ENCODE assay signal across 9 cellular contexts in the genomic region with DNA sequence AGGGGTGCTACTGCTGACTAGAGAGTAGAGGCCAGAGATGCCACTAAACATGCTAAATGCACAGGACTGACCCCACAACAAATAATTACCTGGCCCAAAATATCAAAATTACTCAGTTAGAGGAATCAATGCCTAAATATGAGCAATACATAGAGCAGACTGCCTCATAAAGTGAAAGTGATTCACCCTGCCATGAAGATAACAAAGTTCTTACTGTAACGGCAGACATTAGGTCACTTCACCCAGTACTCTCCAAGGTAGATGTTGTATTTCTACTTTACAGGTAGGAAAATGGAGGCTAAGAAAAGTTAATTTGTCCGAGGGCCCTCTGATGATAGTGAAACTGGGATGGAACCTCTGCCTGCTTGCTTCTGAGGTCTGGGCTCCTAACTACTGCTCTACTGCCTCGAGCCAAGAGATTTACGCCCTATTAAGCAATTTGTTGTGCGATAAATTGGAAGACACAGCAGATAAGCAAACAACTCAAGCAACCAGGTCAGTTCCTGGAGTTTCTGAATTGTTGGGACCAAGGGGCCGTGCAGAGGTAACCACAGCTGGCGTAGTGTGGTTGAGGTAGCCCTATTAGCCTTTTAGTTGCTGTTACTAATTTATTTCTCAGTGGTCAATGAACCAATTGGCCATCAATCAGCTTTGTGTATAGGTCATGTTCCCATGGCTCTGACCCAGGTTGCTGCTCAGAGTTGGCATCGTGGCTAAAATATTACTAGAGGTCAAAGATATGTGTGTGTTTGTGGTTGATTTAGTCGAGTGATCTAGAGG. TPM values are rescaled to one million over a fixed set of nuclear protein-coding genes. Genes with fewer than 3 reads are reported as not detected.
DNase-seq lines count a peak whose midpoint lies in the region; ATAC-seq and TF ChIP-seq lines count a peak whose summit lies in the region.
"Had no signal": no experiment of that assay in that cellular context is flagged by ENCODE, and none has a peak within 500 bp of the region (broad histone marks: within the 10 kb centered on the region; RNA-seq: fewer than 3 reads in every experiment).

No MANE protein-coding gene starts in this region.

- H3K4me1 ChIP-seq in endocrine pancreas (ENCODE audit: control insufficient read depth, insufficient read depth, low read length) (peaks cover 3% of the 10 kb centered on the region), colonic mucosa (no peaks in the 10 kb centered on the region)

- no peaks in the 10 kb centered on the region for H3K36me3 Mint-ChIP-seq in activated naive CD4-positive, alpha-beta T cell treated with anti-CD3 and anti-CD28 coated beads, Interleukin-2, amount 50 U/mL, for 24 hours
- no peaks in the 10 kb centered on the region for H3K36me3 Mint-ChIP-seq in activated naive CD4-positive, alpha-beta T cell treated with anti-CD3 and anti-CD28 coated beads, Interleukin-2, amount 10 ng/mL, durations not matched to agents 7 days and 5 days

- H3K27me3 ChIP-seq in endocrine pancreas (ENCODE audit: control insufficient read depth, insufficient read depth, low read length) (no peaks in the 10 kb centered on the region), colonic mucosa (no peaks in the 10 kb centered on the region)

- intact Hi-C loops in colonic mucosa (cut with DNase I), result no loop called here

- no peaks in the 10 kb centered on the region for H3K9me3 Mint-ChIP-seq in activated naive CD4-positive, alpha-beta T cell treated with anti-CD3 and anti-CD28 coated beads, Interleukin-2, amount 50 U/mL, for 24 hours
- no peaks in the 10 kb centered on the region for H3K9me3 Mint-ChIP-seq in activated naive CD4-positive, alpha-beta T cell treated with anti-CD3 and anti-CD28 coated beads, Interleukin-2, amount 10 ng/mL, durations not matched to agents 7 days and 5 days
- peaks cover 11 to 17% of the 10 kb centered on the region in 2 donors for H3K9me3 Mint-ChIP-seq in stimulated activated naive CD8-positive, alpha-beta T cell treated with anti-CD3 and anti-CD28 coated beads, Interleukin-15, amount 100 ng/mL, for 72 hours

- no peaks in the 10 kb centered on the region for H3K9me3 ChIP-seq in endocrine pancreas (ENCODE audit: control insufficient read depth, low read length)
- no peaks in the 10 kb centered on the region for H3K9me3 ChIP-seq in colonic mucosa

- H3K36me3 ChIP-seq in endocrine pancreas (ENCODE audit: control insufficient read depth, insufficient read depth, low read length), result no peaks in the 10 kb centered on the region
- H3K36me3 ChIP-seq in colonic mucosa, result no peaks in the 10 kb centered on the region

- CTCF ChIA-PET in activated naive CD4-positive, alpha-beta T cell treated with anti-CD3 and anti-CD28 coated beads, Interleukin-2, amount 10 ng/mL, durations not matched to agents 7 days and 5 days (lab: Charles Lee), result no interaction called here

- peak overlapping the region; percentile 73 for H3K27ac Mint-ChIP-seq in activated naive CD4-positive, alpha-beta T cell treated with anti-CD3 and anti-CD28 coated beads, Interleukin-2, amount 50 U/mL, for 24 hours
- no peak overlapping the region for H3K27ac Mint-ChIP-seq in activated naive CD4-positive, alpha-beta T cell treated with anti-CD3 and anti-CD28 coated beads, Interleukin-2, amount 10 ng/mL, durations not matched to agents 7 days and 5 days
- peak overlapping the region in 1 of 2 donors; percentile 86 for H3K27ac Mint-ChIP-seq in stimulated activated naive CD8-positive, alpha-beta T cell treated with anti-CD3 and anti-CD28 coated beads, Interleukin-15, amount 100 ng/mL, for 72 hours

- peak; percentile 55 for ATAC-seq in HG03520 (IDR thresholded peaks at IDR 0.05; ENCODE audit: unreplicated experiment)
- peak; percentile 87 for ATAC-seq in stimulated activated naive CD8-positive, alpha-beta T cell treated with anti-CD3 and anti-CD28 coated beads, Interleukin-15, amount 100 ng/mL, for 72 hours

- TF ChIP-seq CTCF in colonic mucosa (IDR thresholded peaks at IDR 0.05), result no peak

- H3K4me1 Mint-ChIP-seq in activated naive CD4-positive, alpha-beta T cell treated with anti-CD3 and anti-CD28 coated beads, Interleukin-2, amount 50 U/mL, for 24 hours, result peaks cover 12% of the 10 kb centered on the region
- peaks cover 19% of the 10 kb centered on the region for H3K4me1 Mint-ChIP-seq in activated naive CD4-positive, alpha-beta T cell treated with anti-CD3 and anti-CD28 coated beads, Interleukin-2, amount 10 ng/mL, durations not matched to agents 7 days and 5 days
- H3K4me1 Mint-ChIP-seq in stimulated activated naive CD8-positive, alpha-beta T cell treated with anti-CD3 and anti-CD28 coated beads, Interleukin-15, amount 100 ng/mL, for 72 hours, result peaks cover 20% of the 10 kb centered on the region

- H3K27me3 Mint-ChIP-seq in activated naive CD4-positive, alpha-beta T cell treated with anti-CD3 and anti-CD28 coated beads, Interleukin-2, amount 50 U/mL, for 24 hours, result no peaks in the 10 kb centered on the region
- H3K27me3 Mint-ChIP-seq in activated naive CD4-positive, alpha-beta T cell treated with anti-CD3 and anti-CD28 coated beads, Interleukin-2, amount 10 ng/mL, durations not matched to agents 7 days and 5 days, result no peaks in the 10 kb centered on the region
- H3K27me3 Mint-ChIP-seq in stimulated activated naive CD8-positive, alpha-beta T cell treated with anti-CD3 and anti-CD28 coated beads, Interleukin-15, amount 100 ng/mL, for 72 hours, result no peaks in the 10 kb centered on the region

- H3K27ac ChIP-seq in colonic mucosa, result no peak overlapping the region

- H3K4me3 ChIP-seq in endocrine pancreas (ENCODE audit: control insufficient read depth, insufficient read depth, low read length), result peak overlapping the region; percentile 74
- H3K4me3 ChIP-seq in colonic mucosa, result no peak overlapping the region

- H3K9ac ChIP-seq in endocrine pancreas (ENCODE audit: control insufficient read depth, insufficient read depth, low read length) (no peak overlapping the region), colonic mucosa (ENCODE audit: low read depth in 2 of 2, low read length in 2 of 2) (no peak overlapping the region)

- H3K4me3 Mint-ChIP-seq in activated naive CD4-positive, alpha-beta T cell treated with anti-CD3 and anti-CD28 coated beads, Interleukin-2, amount 50 U/mL, for 24 hours, result no peak overlapping the region
- H3K4me3 Mint-ChIP-seq in activated naive CD4-positive, alpha-beta T cell treated with anti-CD3 and anti-CD28 coated beads, Interleukin-2, amount 10 ng/mL, durations not matched to agents 7 days and 5 days, result no peak overlapping the region
- H3K4me3 Mint-ChIP-seq in stimulated activated naive CD8-positive, alpha-beta T cell treated with anti-CD3 and anti-CD28 coated beads, Interleukin-15, amount 100 ng/mL, for 72 hours, result no peak overlapping the region

- DNase-seq in activated naive CD4-positive, alpha-beta T cell treated with anti-CD3 and anti-CD28 coated beads, Interleukin-2, amount 10 ng/mL, durations not matched to agents 7 days and 5 days, result no peak
- DNase-seq in stimulated activated naive CD8-positive, alpha-beta T cell treated with anti-CD3 and anti-CD28 coated beads, Interleukin-15, amount 100 ng/mL, for 72 hours, result no peak
- DNase-seq in colonic mucosa, result no peak
- DNase-seq in islet precursor cell, result no peak
- no peak for DNase-seq in NCI-H524 (lab: John Stamatoyannopoulos, UW)
- DNase-seq: NCI-H2171 had no signal

RNA-seq across cellular contexts. Expression of a gene that starts 4.8 kb away (rescaled TPM):
- total RNA-seq in colonic mucosa, result 100 to 1,000 TPM; 102 to 144 TPM

RNA-seq across cellular contexts. Expression of a gene that starts 43.0 kb away (rescaled TPM):
- 1 to 10 TPM in 1 of 2 donors, under 1 TPM in 1; 0.74 to 1.1 TPM for total RNA-seq in colonic mucosa
